In genomic region chr1:6435547-6435946, GRCh38 we compare ENCODE assay signal across 28 cellular contexts. TPM values are rescaled to one million over a fixed set of nuclear protein-coding genes. Genes with fewer than 3 reads are reported as not detected.
"Had no signal": no experiment of that assay in that cellular context is flagged by ENCODE, and none has a peak within 500 bp of the region (broad histone marks: within the 10 kb centered on the region; RNA-seq: fewer than 3 reads in every experiment).

No MANE protein-coding gene starts in this region.

- H3K9me3 Mint-ChIP-seq: immature natural killer cell, mesothelial cell of epicardium had no signal

- H3K79me2 ChIP-seq: hepatocyte had no signal

- H3K4me3 Mint-ChIP-seq: immature natural killer cell, mesothelial cell of epicardium had no signal

- H3K4me2 ChIP-seq: hepatocyte had no signal

- H3K4me3 ChIP-seq: coronary artery, dorsolateral prefrontal cortex, esophagus muscularis mucosa, gastroesophageal sphincter, heart left ventricle, hepatocyte, left ventricle myocardium inferior, lower lobe of right lung, mucosa of descending colon had no signal

- H2AFZ ChIP-seq: hepatocyte had no signal

- ATAC-seq: foreskin keratinocyte, gastroesophageal sphincter, heart left ventricle, left colon, left lobe of liver, lower lobe of right lung, mucosa of descending colon had no signal

- DNase-seq: dermis blood vessel endothelial cell; dorsolateral prefrontal cortex; effector CD4-positive, alpha-beta T cell; effector memory CD4-positive, alpha-beta T cell; foreskin keratinocyte; heart left ventricle; hypothalamus; immature natural killer cell; islet precursor cell; kidney; kidney glomerular epithelial cell; left colon; left ventricle myocardium inferior; lower lobe of right lung; mesenchymal stem cell; mucosa of descending colon had no signal

- H3K27ac Mint-ChIP-seq: immature natural killer cell, mesothelial cell of epicardium had no signal

- H3K27ac ChIP-seq: coronary artery, dorsolateral prefrontal cortex, esophagus muscularis mucosa, foreskin keratinocyte, gastroesophageal sphincter, heart left ventricle, hepatocyte, left ventricle myocardium inferior, lower lobe of right lung had no signal

- H3K36me3 ChIP-seq: esophagus muscularis mucosa, gastroesophageal sphincter, heart left ventricle, left ventricle myocardium inferior, lower lobe of right lung had no signal

- H3K4me1 ChIP-seq: foreskin keratinocyte, lower lobe of right lung had no signal

- H3K9me3 ChIP-seq: esophagus muscularis mucosa, gastroesophageal sphincter, heart left ventricle, left ventricle myocardium inferior, lower lobe of right lung, mucosa of descending colon had no signal

- FAIRE-seq: colon, frontal cortex, kidney had no signal

- H3K36me3 Mint-ChIP-seq: immature natural killer cell, mesothelial cell of epicardium had no signal

RNA-seq across cellular contexts. Expression of gene ESPN, which starts 11.0 kb away (rescaled TPM):
- total RNA-seq: epithelial cell of proximal tubule, fibroblast of lung, fibroblast of villous mesenchyme, frontal cortex had no signal
- polyA plus RNA-seq: fibroblast of lung, immature natural killer cell had no signal

RNA-seq across cellular contexts. Expression of gene HES2, which starts 15.8 kb away (rescaled TPM):
- total RNA-seq: esophagus muscularis mucosa, frontal cortex, left ventricle myocardium inferior, liver had no signal
- polyA plus RNA-seq: fibroblast of lung, immature natural killer cell had no signal
